In genomic region chr1:110672753-110673108, GRCh38 we compare ENCODE assay signal across 8 cellular contexts. TPM values are rescaled to one million over a fixed set of nuclear protein-coding genes. Genes with fewer than 3 reads are reported as not detected.
DNase-seq lines count a peak whose midpoint lies in the region; ATAC-seq and TF ChIP-seq lines count a peak whose summit lies in the region.

No MANE protein-coding gene starts in this region.

- H3K4me3 ChIP-seq in MM.1S (ENCODE audit: low read length) = peak overlapping the region; percentile 95

- peak overlapping the region; percentile 93 for H3K27ac ChIP-seq in CD4-positive, alpha-beta T cell (ENCODE audit: low read depth, low read length)
- peak overlapping the region; percentile 94 for H3K27ac ChIP-seq in MM.1S (ENCODE audit: low read length)

- no peaks in the 10 kb centered on the region for H3K27me3 ChIP-seq in CD4-positive, alpha-beta T cell (ENCODE audit: control insufficient read depth, insufficient read depth, low read length)
- no peaks in the 10 kb centered on the region for H3K27me3 ChIP-seq in MM.1S (replicated peaks; ENCODE audit: insufficient read depth, low read length)

- H3K9me2 ChIP-seq in MM.1S (replicated peaks; ENCODE audit: insufficient read depth, low read length) = no peaks in the 10 kb centered on the region

- peaks cover 29% of the 10 kb centered on the region for H3F3A ChIP-seq in MM.1S (ENCODE audit: insufficient read depth, low read length)

- no peaks in the 10 kb centered on the region for H3K9me3 ChIP-seq in CD4-positive, alpha-beta T cell (ENCODE audit: control insufficient read depth, low read length)
- no peaks in the 10 kb centered on the region for H3K9me3 ChIP-seq in MM.1S (replicated peaks; ENCODE audit: insufficient read depth, low read length)

- peaks cover 8% of the 10 kb centered on the region; the same call in 1 of the 2 replicates for H3K4me1 ChIP-seq in MM.1S (ENCODE audit: low read length)

- peak in 9 of 10 experiments; percentile 25 to 56 (median 35) for DNase-seq in CD4-positive, alpha-beta T cell
- DNase-seq in MM.1S (peak; percentile 66), cerebellar nuclear complex (lab: John Stamatoyannopoulos, UW) (no peak), hepatic stellate cell (ENCODE audit: low spot score) (no peak), dedifferentiated amniotic fluid mesenchymal stem cell (ENCODE audit: extremely low spot score) (no peak)
- no peak for DNase-seq in activated naive CD8-positive, alpha-beta T cell treated with anti-CD3 and anti-CD28 coated beads, Interleukin-2, amount 10 ng/mL, durations not matched to agents 7 days and 5 days
- DNase-seq in stimulated activated naive CD8-positive, alpha-beta T cell treated with anti-CD3 and anti-CD28 coated beads, Interleukin-15, Interleukin-2, amounts not matched to agents 100 U/mL and 50 U/mL, for 24 hours = peak; percentile 5

- no peaks in the 10 kb centered on the region for H3K9me3 Mint-ChIP-seq in CD4-positive, alpha-beta T cell
- H3K9me3 Mint-ChIP-seq in activated naive CD8-positive, alpha-beta T cell treated with anti-CD3 and anti-CD28 coated beads, Interleukin-2, amount 10 ng/mL, durations not matched to agents 7 days and 5 days = no peaks in the 10 kb centered on the region

- H3K9ac ChIP-seq in MM.1S (ENCODE audit: low read length) = peak overlapping the region; percentile 92

- no peaks in the 10 kb centered on the region for H3K27me3 Mint-ChIP-seq in CD4-positive, alpha-beta T cell
- no peaks in the 10 kb centered on the region for H3K27me3 Mint-ChIP-seq in activated naive CD8-positive, alpha-beta T cell treated with anti-CD3 and anti-CD28 coated beads, Interleukin-2, amount 10 ng/mL, durations not matched to agents 7 days and 5 days

- H3K36me3 Mint-ChIP-seq in CD4-positive, alpha-beta T cell (ENCODE audit: low read depth) = peaks cover 63% of the 10 kb centered on the region
- peaks cover 26% of the 10 kb centered on the region for H3K36me3 Mint-ChIP-seq in activated naive CD8-positive, alpha-beta T cell treated with anti-CD3 and anti-CD28 coated beads, Interleukin-2, amount 10 ng/mL, durations not matched to agents 7 days and 5 days

- CTCF ChIA-PET in CD4-positive, alpha-beta T cell (lab: Charles Lee) = interaction anchor here (1.4 to 3.1 kb wide), 4 partner anchors 28 to 93 kb away, joined by 4 to 25 read pairs (median 12); no protein-coding TSS in a partner anchor

- peak; percentile 64 for ATAC-seq in CD4-positive, alpha-beta T cell (ENCODE audit: poor library complexity)
- peak; percentile 61 for ATAC-seq in GM19351 (IDR thresholded peaks at IDR 0.05; ENCODE audit: unreplicated experiment)
- peak; percentile 37 for ATAC-seq in activated naive CD8-positive, alpha-beta T cell treated with anti-CD3 and anti-CD28 coated beads, Interleukin-2, amount 10 ng/mL, durations not matched to agents 7 days and 5 days (ENCODE audit: low read depth)
- peak; percentile 29 for ATAC-seq in stimulated activated naive CD8-positive, alpha-beta T cell treated with anti-CD3 and anti-CD28 coated beads, Interleukin-15, Interleukin-2, amounts not matched to agents 100 U/mL and 50 U/mL, for 24 hours

- no peak for TF ChIP-seq CTCF in CD4-positive, alpha-beta T cell (IDR thresholded peaks at IDR 0.05)
- no peak for TF ChIP-seq CTCF in MM.1S (IDR thresholded peaks at IDR 0.05; ENCODE audit: low read length)

- H3K4me3 Mint-ChIP-seq in CD4-positive, alpha-beta T cell = peak overlapping the region; percentile 89
- H3K4me3 Mint-ChIP-seq in activated naive CD8-positive, alpha-beta T cell treated with anti-CD3 and anti-CD28 coated beads, Interleukin-2, amount 10 ng/mL, durations not matched to agents 7 days and 5 days = peak overlapping the region; percentile 100

- H2AFZ ChIP-seq in MM.1S (ENCODE audit: low read length) = no peak overlapping the region

- H3K4me2 ChIP-seq in MM.1S (ENCODE audit: low read depth, low read length) = peak overlapping the region; percentile 87

- peaks cover 68% of the 10 kb centered on the region for H3K4me1 Mint-ChIP-seq in CD4-positive, alpha-beta T cell (ENCODE audit: low read depth)
- H3K4me1 Mint-ChIP-seq in activated naive CD8-positive, alpha-beta T cell treated with anti-CD3 and anti-CD28 coated beads, Interleukin-2, amount 10 ng/mL, durations not matched to agents 7 days and 5 days = peaks cover 39% of the 10 kb centered on the region

- peaks cover 4% of the 10 kb centered on the region; the same call in 1 of the 2 replicates for H3K36me3 ChIP-seq in MM.1S (replicated peaks; ENCODE audit: insufficient read depth, low read length)

- peaks cover 67% of the 10 kb centered on the region for H3K79me2 ChIP-seq in MM.1S (ENCODE audit: low read length)

- no peak overlapping the region for H3K27ac Mint-ChIP-seq in CD4-positive, alpha-beta T cell
- peak overlapping the region; percentile 99 for H3K27ac Mint-ChIP-seq in activated naive CD8-positive, alpha-beta T cell treated with anti-CD3 and anti-CD28 coated beads, Interleukin-2, amount 10 ng/mL, durations not matched to agents 7 days and 5 days

- no peaks in the 10 kb centered on the region for H4K20me1 ChIP-seq in MM.1S (ENCODE audit: insufficient read depth, low read length)

- intact Hi-C loops in CD4-positive, alpha-beta T cell (cut with DNase I, micrococcal nuclease) = loop anchor here (1.0 to 10.0 kb wide), 8 partner anchors 14 to 472 kb away; partner anchors contain the start of genes CD53 (in 2 of the 2), CEPT1 (in 1 of the 2) and DRAM2 (in 1 of the 2)

- POLR2A ChIA-PET in CD4-positive, alpha-beta T cell (lab: Charles Lee) = interaction anchor here (0.6 to 5.0 kb wide), 18 partner anchors 10 to 543 kb away, joined by 3 to 94 read pairs (median 10); no protein-coding TSS in a partner anchor
- POLR2A ChIA-PET in activated naive CD8-positive, alpha-beta T cell treated with anti-CD3 and anti-CD28 coated beads, Interleukin-2, amount 10 ng/mL, durations not matched to agents 7 days and 5 days (lab: Charles Lee) = interaction anchor here (0.6 to 4.9 kb wide), 14 partner anchors 14 to 528 kb away, joined by 3 to 70 read pairs (median 12); partner anchors contain the start of genes CD53 and DENND2D

RNA-seq across cellular contexts. Expression of gene KCNA3, which starts 2.0 kb away (rescaled TPM):
- 100 to 1,000 TPM; 112 to 118 TPM for total RNA-seq in CD4-positive, alpha-beta T cell
- 10 to 100 TPM; 68.4 to 74.0 TPM for total RNA-seq in activated naive CD8-positive, alpha-beta T cell treated with anti-CD3 and anti-CD28 coated beads, Interleukin-2, amount 10 ng/mL, durations not matched to agents 7 days and 5 days

Comparison
In these comparisons a context has a peak if more than half of its experiments do, and no peak if none do; other contexts are left out.
1. DNase-seq: peak in CD4-positive, alpha-beta T cell (9 of 10), MM.1S (single experiment) and stimulated activated naive CD8-positive, alpha-beta T cell treated with anti-CD3 and anti-CD28 coated beads, Interleukin-15, Interleukin-2, amounts not matched to agents 100 U/mL and 50 U/mL, for 24 hours (single experiment); none in activated naive CD8-positive, alpha-beta T cell treated with anti-CD3 and anti-CD28 coated beads, Interleukin-2, amount 10 ng/mL, durations not matched to agents 7 days and 5 days (single experiment), cerebellar nuclear complex (0 of 2), hepatic stellate cell (single experiment) and dedifferentiated amniotic fluid mesenchymal stem cell (single experiment).
2. Peak in every context shown above with its lines, with median percentiles within 50 percentile points of each other: ATAC-seq.